ENCODE assay signal across 8 cellular contexts in the genomic region with DNA sequence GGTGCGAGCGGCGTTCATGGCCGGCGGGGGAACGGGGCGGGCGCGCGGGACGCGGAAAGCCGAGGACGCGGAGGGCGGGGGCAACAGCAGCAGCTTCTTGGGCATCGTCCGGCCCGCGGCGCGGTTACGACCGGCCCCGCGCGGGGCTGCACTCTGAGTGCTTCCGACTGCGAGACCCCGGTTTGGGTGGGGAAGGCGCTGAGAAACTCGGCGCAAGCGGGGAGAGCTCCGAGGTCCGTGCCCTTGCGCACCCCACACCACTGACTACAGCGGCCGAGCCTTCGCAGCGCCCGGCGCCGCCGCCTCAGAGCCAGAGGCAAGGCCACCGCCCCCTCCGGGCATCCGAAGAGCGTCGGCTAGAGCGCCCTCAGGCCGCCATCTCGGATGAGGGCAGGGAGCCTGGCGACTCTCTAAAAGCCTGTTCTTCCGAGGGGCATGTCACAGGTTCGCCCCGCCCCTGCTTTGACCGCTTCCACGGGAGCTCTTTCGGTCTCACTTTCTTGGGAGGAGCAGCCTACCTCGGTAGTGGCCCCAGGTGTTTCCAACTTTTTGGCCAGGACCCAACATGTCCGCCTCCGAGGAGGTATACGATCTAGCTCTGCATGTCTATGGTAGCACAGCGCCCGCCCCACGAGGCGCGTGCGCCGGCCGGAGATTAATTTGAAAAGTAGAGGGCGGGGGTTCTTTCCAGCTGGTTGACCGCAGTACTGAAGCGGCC. TPM values are rescaled to one million over a fixed set of nuclear protein-coding genes. Genes with fewer than 3 reads are reported as not detected.
DNase-seq lines count a peak whose midpoint lies in the region; ATAC-seq, FAIRE-seq and TF ChIP-seq lines count a peak whose summit lies in the region.

A gene with protein sequence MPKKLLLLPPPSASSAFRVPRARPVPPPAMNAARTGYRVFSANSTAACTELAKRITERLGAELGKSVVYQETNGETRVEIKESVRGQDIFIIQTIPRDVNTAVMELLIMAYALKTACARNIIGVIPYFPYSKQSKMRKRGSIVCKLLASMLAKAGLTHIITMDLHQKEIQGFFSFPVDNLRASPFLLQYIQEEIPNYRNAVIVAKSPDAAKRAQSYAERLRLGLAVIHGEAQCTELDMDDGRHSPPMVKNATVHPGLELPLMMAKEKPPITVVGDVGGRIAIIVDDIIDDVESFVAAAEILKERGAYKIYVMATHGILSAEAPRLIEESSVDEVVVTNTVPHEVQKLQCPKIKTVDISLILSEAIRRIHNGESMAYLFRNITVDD (minus strand): TSS at position 318 of the 718 bp plus-strand sequence. CDS start 213 bp downstream, at position 105.

- POLR2A ChIA-PET in OCI-LY7 (lab: Charles Lee) = interaction anchor here (0.6 to 2.7 kb wide), 15 partner anchors 9 to 249 kb away, joined by 3 to 9 read pairs (median 3); no protein-coding TSS in a partner anchor

- WGBS in HUES64 = under 1% methylated on average over 75 of the region's 75 CpGs

- peak within 1 kb of the TSS; percentile 91 for H3K9ac ChIP-seq in HUES64 (ENCODE audit: low read depth, low read length)
- H3K9ac ChIP-seq in mucosa of rectum (ENCODE audit: low read depth in 1 of 2, low read length in 2 of 2) = peak within 1 kb of the TSS; percentile 72 to 83

- H3K4me2 ChIP-seq in OCI-LY7 (ENCODE audit: low read length) = peak within 1 kb of the TSS; percentile 99

- intact Hi-C loops in OCI-LY7 (cut with micrococcal nuclease; ENCODE audit: unreplicated experiment) = loop anchor here (1.0 kb wide), 1 partner anchor 281 kb away; the partner anchor contains the start of gene SRP68

- H3K9me3 ChIP-seq in HUES64 (ENCODE audit: insufficient read depth, low read depth, low read length) = no peaks in the 10 kb centered on the region
- no peaks in the 10 kb centered on the region for H3K9me3 ChIP-seq in OCI-LY7 (ENCODE audit: low read length)
- H3K9me3 ChIP-seq in mucosa of rectum (ENCODE audit: control insufficient read depth in 2 of 2, low read length in 2 of 2) = no peaks in the 10 kb centered on the region

- DNase-seq in D721Med (ENCODE audit: insufficient read length, low spot score) (peak; percentile 90), OCI-LY7 (ENCODE audit: low spot score) (peak; percentile 97), activated T-cell treated with anti-CD3 and anti-CD28 coated beads for 24 hours (ENCODE audit: low read depth) (peak; percentile 77), epithelial cell of proximal tubule (ENCODE audit: low read depth) (no peak)
- peak; percentile 86 for DNase-seq in stimulated activated CD8-positive, alpha-beta memory T cell treated with anti-CD3 and anti-CD28 coated beads, Interleukin-4, amount 100 ng/mL, for 48 hours

- H3K27me3 ChIP-seq in HUES64 (ENCODE audit: insufficient read depth, low read length) (no peaks in the 10 kb centered on the region), mucosa of rectum (ENCODE audit: control insufficient read depth in 2 of 2, insufficient read depth in 2 of 2, low read length in 2 of 2) (no peaks in the 10 kb centered on the region)

- FAIRE-seq in D721Med (lab: Jason Lieb, UNC) = no peak

- CTCF ChIA-PET in OCI-LY7 (lab: Charles Lee; ENCODE audit: unreplicated experiment) = interaction anchor here (0.6 to 1.5 kb wide), 5 partner anchors 13 to 307 kb away, joined by 3 to 5 read pairs (median 3); no protein-coding TSS in a partner anchor

- BruUV-seq in OCI-LY7 (replicated peaks; lab: Mats Ljungman, UMichigan) = no TSS peak

- H3K9me2 ChIP-seq in OCI-LY7 (ENCODE audit: insufficient read depth, low read length) = no peaks in the 10 kb centered on the region

- H3K36me3 ChIP-seq in HUES64 (ENCODE audit: insufficient read depth, low read length) (0 out of 2 replicates have a peak, but pooled peaks cover under 1% of the 10 kb centered on the region), OCI-LY7 (ENCODE audit: insufficient read depth, low read length) (peaks cover 10% of the 10 kb centered on the region; the same call in 1 of the 2 replicates), mucosa of rectum (ENCODE audit: control insufficient read depth in 2 of 2, insufficient read depth in 2 of 2, low read length in 2 of 2) (no peaks in the 10 kb centered on the region)

- no peaks in the 10 kb centered on the region for H4K20me1 ChIP-seq in OCI-LY7 (ENCODE audit: insufficient read depth, low read length)

- H3K4me1 ChIP-seq in HUES64 (ENCODE audit: insufficient read depth, low read length) = peaks cover 3% of the 10 kb centered on the region; the same call in 1 of the 2 replicates
- H3K4me1 ChIP-seq in OCI-LY7 (ENCODE audit: insufficient read depth, low read length, poor library complexity, severe bottlenecking) = peaks cover 43% of the 10 kb centered on the region
- peaks cover 9 to 14% of the 10 kb centered on the region in 2 donors for H3K4me1 ChIP-seq in mucosa of rectum (ENCODE audit: control insufficient read depth in 2 of 2, insufficient read depth in 2 of 2, low read length in 2 of 2)

- H3K27ac ChIP-seq in HUES64 (ENCODE audit: low read depth, low read length) (peak within 1 kb of the TSS; percentile 94), OCI-LY7 (ENCODE audit: low read depth, low read length, poor library complexity, severe bottlenecking) (peak within 1 kb of the TSS; percentile 78), mucosa of rectum (ENCODE audit: low read depth in 2 of 2, low read length in 2 of 2) (peak within 1 kb of the TSS; percentile 87 to 91)

- peak within 1 kb of the TSS; percentile 76 for H3K4me3 ChIP-seq in HUES64 (ENCODE audit: low read length)
- H3K4me3 ChIP-seq in OCI-LY7 (ENCODE audit: low read depth, low read length, poor library complexity, severe bottlenecking) = peak within 1 kb of the TSS; percentile 91
- peak within 1 kb of the TSS; percentile 92 for H3K4me3 ChIP-seq in epithelial cell of proximal tubule (ENCODE audit: low read depth, low read length)
- peak within 1 kb of the TSS; percentile 77 to 87 for H3K4me3 ChIP-seq in mucosa of rectum (ENCODE audit: low read length in 2 of 2)

- ATAC-seq in GM21423 (IDR thresholded peaks at IDR 0.05; ENCODE audit: unreplicated experiment) = peak; percentile 83

- peak within 1 kb of the TSS; percentile 96 for H2AFZ ChIP-seq in OCI-LY7 (ENCODE audit: low read length)

- TF ChIP-seq CTCF in D721Med (IDR thresholded peaks at IDR 0.05; ENCODE audit: insufficient read depth, missing control alignments) = no peak
- TF ChIP-seq CTCF in OCI-LY7 (conservative IDR thresholded peaks at IDR 0.05; ENCODE audit: low read length) = no peak
- TF ChIP-seq CTCF in epithelial cell of proximal tubule (conservative IDR thresholded peaks at IDR 0.05; ENCODE audit: low read depth, low read length) = peak; percentile 46

- peaks cover 27% of the 10 kb centered on the region for H3K79me2 ChIP-seq in OCI-LY7 (ENCODE audit: insufficient read depth, low read depth, low read length)

RNA-seq across cellular contexts. Expression of the gene that starts here (rescaled TPM):
- 33.4 TPM for polyA plus RNA-seq in HUES64 (2013, experiment 1 of 2)
- polyA plus RNA-seq in HUES64 (2013, experiment 2 of 2) = 40.6 TPM
- total RNA-seq in OCI-LY7 (2014; rRNA removed; shearing (Covaris generic)) = 52.6 and 53.3 TPM in 2 replicates
- total RNA-seq in OCI-LY7 (2022) (111 and 130 TPM in 2 replicates), epithelial cell of proximal tubule (57.5 and 63.4 TPM in 2 replicates)
